In the genomic region with DNA sequence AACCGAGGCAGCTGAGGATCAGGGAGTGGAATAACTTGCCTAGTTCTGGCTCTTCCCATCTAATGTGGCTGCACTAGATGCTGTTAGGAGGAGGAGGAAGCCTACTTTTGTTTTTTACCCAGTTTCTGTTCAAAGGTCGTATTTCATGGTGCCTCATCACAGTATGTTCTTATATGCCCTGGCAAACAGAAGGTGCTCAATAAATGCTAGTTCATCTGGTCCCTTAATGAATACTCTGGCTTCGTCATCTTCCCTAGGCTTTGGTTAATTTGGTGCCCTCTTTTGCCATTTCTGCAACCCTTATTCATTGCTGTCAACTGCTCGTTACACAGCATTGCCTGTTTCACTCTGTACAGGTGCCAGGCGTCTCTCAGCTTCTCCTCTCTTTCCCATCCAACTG, we compare ENCODE assay signal across 27 cellular contexts.
"Had no signal": no experiment of that assay in that cellular context is flagged by ENCODE, and none has a peak within 500 bp of the region (broad histone marks: within the 10 kb centered on the region; RNA-seq: fewer than 3 reads in every experiment).

No MANE protein-coding gene starts in this region.

- H3K27me3 Mint-ChIP-seq: dendritic cell treated with granulocyte-macrophage colony-stimulating factor and Interleukin-4, amounts not matched to agents 40 ng/mL and 50 ng/mL, for 4 days; effector memory CD8-positive, alpha-beta T cell; naive thymus-derived CD4-positive, alpha-beta T cell had no signal

- H3K9me3 ChIP-seq: colonic mucosa, esophagus squamous epithelium, gastrocnemius medialis, heart right ventricle, left lung, lower lobe of right lung had no signal

- H3K4me1 ChIP-seq: colonic mucosa, esophagus squamous epithelium, heart right ventricle, left lung, lower lobe of right lung had no signal

- ATAC-seq: effector memory CD8-positive, alpha-beta T cell; esophagus mucosa; gastrocnemius medialis; heart right ventricle; left cardiac atrium; left lung; left ventricle myocardium superior; lower lobe of right lung; naive thymus-derived CD4-positive, alpha-beta T cell had no signal

- H3K36me3 ChIP-seq: colonic mucosa, esophagus squamous epithelium, gastrocnemius medialis, heart right ventricle, left lung, lower lobe of right lung had no signal

- H3K27me3 ChIP-seq: colonic mucosa, esophagus squamous epithelium, gastrocnemius medialis, heart right ventricle, left lung had no signal

- FAIRE-seq: endometrium, keratinocyte had no signal

- H3K27ac Mint-ChIP-seq: dendritic cell treated with granulocyte-macrophage colony-stimulating factor and Interleukin-4, amounts not matched to agents 40 ng/mL and 50 ng/mL, for 4 days; effector memory CD8-positive, alpha-beta T cell; endodermal cell; immature natural killer cell; naive thymus-derived CD4-positive, alpha-beta T cell had no signal

- DNase-seq: colonic mucosa; cortex of kidney; effector CD8-positive, alpha-beta T cell; effector memory CD8-positive, alpha-beta T cell; endodermal cell; erythroblast; esophagus squamous epithelium; foreskin fibroblast; foreskin melanocyte; gastrocnemius medialis; glutamatergic neuron; head of caudate nucleus; heart right ventricle; hypothalamus; immature natural killer cell; left cardiac atrium; left lung; left ventricle myocardium superior; lower lobe of right lung; mesendoderm; midbrain; naive thymus-derived CD4-positive, alpha-beta T cell had no signal

- H3K27ac ChIP-seq: colonic mucosa, epithelial cell of prostate, esophagus squamous epithelium, gastrocnemius medialis, heart right ventricle, left lung, lower lobe of right lung had no signal

- H3K4me3 ChIP-seq: colonic mucosa, esophagus squamous epithelium, gastrocnemius medialis, heart right ventricle, left lung, lower lobe of right lung had no signal

- H3K9me3 Mint-ChIP-seq: dendritic cell treated with granulocyte-macrophage colony-stimulating factor and Interleukin-4, amounts not matched to agents 40 ng/mL and 50 ng/mL, for 4 days; endodermal cell; immature natural killer cell had no signal

- H3K4me3 Mint-ChIP-seq: dendritic cell treated with granulocyte-macrophage colony-stimulating factor and Interleukin-4, amounts not matched to agents 40 ng/mL and 50 ng/mL, for 4 days; effector memory CD8-positive, alpha-beta T cell; endodermal cell; immature natural killer cell; naive thymus-derived CD4-positive, alpha-beta T cell had no signal
